Comparison of ENCODE assay signal across 11 cellular contexts in genomic region chr10:47987952-47988351, GRCh38. TPM values are rescaled to one million over a fixed set of nuclear protein-coding genes. Genes with fewer than 3 reads are reported as not detected.
"Had no signal": no experiment of that assay in that cellular context is flagged by ENCODE, and none has a peak within 500 bp of the region (broad histone marks: within the 10 kb centered on the region; RNA-seq: fewer than 3 reads in every experiment).

No MANE protein-coding gene starts in this region.

RNA-seq across cellular contexts. Expression of gene FAM25C, which starts 11.6 kb away (rescaled TPM):
- total RNA-seq: activated B cell treated with CpG ODN at 0.5 μM for 24 hours; activated CD4-positive, alpha-beta T cell treated with anti-CD3 and anti-CD28 coated beads, Interleukin-2, amount 10 ng/mL, durations not matched to agents 24 days and 14 days; activated CD8-positive, alpha-beta memory T cell treated with anti-CD3 and anti-CD28 coated beads, Interleukin-2, amount 10 ng/mL, durations not matched to agents 7 days and 5 days; activated T-helper 1 cell treated with anti-CD3 and anti-CD28 coated beads, Interleukin-12 subunit alpha, Interleukin-12 subunit beta, Interleukin-2, Interleukin-4 antibody, amounts not matched to agents 30 ng/mL and 10 ng/mL and 1 ng/mL, durations not matched to agents 14 hours and 24 hours and 36 hours; aorta; bronchial epithelial cell; LHCN-M2; M059J; SK-MEL-5; T-helper 17 cell had no signal
- polyA plus RNA-seq: IgD-negative memory B cell had no signal
